In the genomic region with DNA sequence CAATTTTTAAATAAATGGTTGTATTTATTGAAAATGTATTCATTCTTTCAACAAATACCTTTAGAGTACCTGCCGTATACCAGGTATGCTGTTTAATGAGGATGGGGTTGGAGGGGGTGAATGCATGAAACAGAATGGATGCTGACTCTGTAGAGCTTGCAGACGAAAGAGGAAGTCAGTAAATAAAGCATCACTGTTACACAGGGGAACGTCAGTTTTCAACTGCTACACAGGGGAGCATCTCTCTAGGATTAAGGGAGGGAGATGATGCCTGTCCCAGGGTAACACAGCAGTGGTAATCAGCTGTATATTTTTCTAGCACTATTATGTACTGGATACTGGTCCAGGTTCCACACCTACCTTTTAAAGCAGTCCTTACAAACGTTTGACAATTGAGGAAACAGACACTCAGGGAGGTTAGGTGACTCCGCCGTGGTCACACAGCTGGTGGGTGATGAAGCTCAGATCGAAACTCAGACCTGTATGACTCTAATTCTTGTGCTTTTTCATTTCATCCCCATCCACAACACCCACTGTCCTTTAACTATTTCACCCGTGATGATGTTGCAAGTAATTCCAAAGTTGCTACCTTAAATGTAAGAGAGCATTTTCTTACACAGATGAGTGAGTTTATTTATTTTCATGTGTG, we compare ENCODE assay signal across 12 cellular contexts.
"Had no signal": no experiment of that assay in that cellular context is flagged by ENCODE, and none has a peak within 500 bp of the region (broad histone marks: within the 10 kb centered on the region; RNA-seq: fewer than 3 reads in every experiment).

No MANE protein-coding gene starts in this region.

- H3K9me3 ChIP-seq: ascending aorta, lower lobe of right lung, tibial artery had no signal

- H3K27me3 ChIP-seq: ascending aorta, brain microvascular endothelial cell, tibial artery had no signal

- H3K27ac ChIP-seq: ascending aorta, brain microvascular endothelial cell, lower lobe of right lung, tibial artery, VCaP had no signal

- DNase-seq: activated CD4-positive, alpha-beta T cell treated with anti-CD3 and anti-CD28 coated beads, Interleukin-2, amount 50 U/mL, for 4 hours; activated gamma-delta T cell; effector CD4-positive, alpha-beta T cell; lower lobe of right lung; naive B cell; stimulated activated naive CD8-positive, alpha-beta T cell treated with anti-CD3 and anti-CD28 coated beads, Interleukin-15, amount 100 ng/mL, for 72 hours; T-cell; tibial artery had no signal

- H3K4me1 ChIP-seq: ascending aorta, lower lobe of right lung had no signal

- H3K4me3 ChIP-seq: ascending aorta, lower lobe of right lung, tibial artery had no signal

- FAIRE-seq: endometrium had no signal

- H3K36me3 ChIP-seq: ascending aorta, brain microvascular endothelial cell, lower lobe of right lung, tibial artery had no signal
